Comparison of ENCODE assay signal across 8 cellular contexts in genomic region chr3:100761211-100761921, GRCh38. TPM values are rescaled to one million over a fixed set of nuclear protein-coding genes. Genes with fewer than 3 reads are reported as not detected.
DNase-seq lines count a peak whose midpoint lies in the region; ATAC-seq and TF ChIP-seq lines count a peak whose summit lies in the region.

No MANE protein-coding gene starts in this region.

- H4K20me1 ChIP-seq in GM23338 (replicated peaks; ENCODE audit: insufficient read depth), result no peaks in the 10 kb centered on the region

- no peak overlapping the region for H3K4me3 ChIP-seq in GM23338
- H3K4me3 ChIP-seq in fibroblast of the aortic adventitia (ENCODE audit: low read depth, low read length), result no peak overlapping the region

- H3K79me2 ChIP-seq in GM23338 (replicated peaks; ENCODE audit: insufficient read depth), result no peaks in the 10 kb centered on the region

- H3K9me3 Mint-ChIP-seq in activated CD4-positive, alpha-beta T cell treated with anti-CD3 and anti-CD28 coated beads, Interleukin-2, amount 10 ng/mL, durations not matched to agents 7 days and 5 days, result no peaks in the 10 kb centered on the region
- no peaks in the 10 kb centered on the region for H3K9me3 Mint-ChIP-seq in GM23338

- H3K4me1 ChIP-seq in GM23338 (ENCODE audit: insufficient read depth), result no peaks in the 10 kb centered on the region; the same call in 1 of the 2 replicates

- CTCF ChIA-PET in activated CD4-positive, alpha-beta T cell treated with anti-CD3 and anti-CD28 coated beads, Interleukin-2, amount 10 ng/mL, durations not matched to agents 7 days and 5 days (lab: Charles Lee), result interaction anchor here (0.5 to 1.6 kb wide), 5 partner anchors 10 to 461 kb away, joined by 3 to 6 read pairs (median 3); no protein-coding TSS in a partner anchor

- H3F3A ChIP-seq in GM23338 (replicated peaks; ENCODE audit: low read depth), result no peaks in the 10 kb centered on the region

- H3K4me2 ChIP-seq in GM23338, result no peak overlapping the region

- no peak overlapping the region for H3K4me3 Mint-ChIP-seq in activated CD4-positive, alpha-beta T cell treated with anti-CD3 and anti-CD28 coated beads, Interleukin-2, amount 10 ng/mL, durations not matched to agents 7 days and 5 days
- H3K4me3 Mint-ChIP-seq in GM23338, result no peak overlapping the region

- H3K36me3 Mint-ChIP-seq in activated CD4-positive, alpha-beta T cell treated with anti-CD3 and anti-CD28 coated beads, Interleukin-2, amount 10 ng/mL, durations not matched to agents 7 days and 5 days (ENCODE audit: low read depth), result peaks cover 4% of the 10 kb centered on the region
- H3K36me3 Mint-ChIP-seq in GM23338 (ENCODE audit: low read depth), result no peaks in the 10 kb centered on the region

- POLR2A ChIA-PET in activated CD4-positive, alpha-beta T cell treated with anti-CD3 and anti-CD28 coated beads, Interleukin-2, amount 10 ng/mL, durations not matched to agents 7 days and 5 days (lab: Charles Lee), result no interaction called here

- H3K9me2 ChIP-seq in GM23338 (ENCODE audit: insufficient read depth), result no peaks in the 10 kb centered on the region

- no peak overlapping the region for H2AFZ ChIP-seq in GM23338

- H3K36me3 ChIP-seq in GM23338 (ENCODE audit: insufficient read depth), result no peaks in the 10 kb centered on the region

- no peaks in the 10 kb centered on the region for H3K27me3 Mint-ChIP-seq in activated CD4-positive, alpha-beta T cell treated with anti-CD3 and anti-CD28 coated beads, Interleukin-2, amount 10 ng/mL, durations not matched to agents 7 days and 5 days
- no peaks in the 10 kb centered on the region for H3K27me3 Mint-ChIP-seq in GM23338 (ENCODE audit: insufficient read depth, low read depth, poor library complexity)

- no peak overlapping the region for H3K27ac ChIP-seq in GM23338 (ENCODE audit: low read depth)

- H3K27me3 ChIP-seq in GM23338 (ENCODE audit: insufficient read depth), result no peaks in the 10 kb centered on the region

- peak; percentile 17 for DNase-seq in activated CD4-positive, alpha-beta T cell treated with anti-CD3 and anti-CD28 coated beads, Interleukin-2, amount 10 ng/mL, durations not matched to agents 7 days and 5 days
- no peak for DNase-seq in activated CD4-positive, alpha-beta T cell treated with anti-CD3 and anti-CD28 coated beads, Interleukin-2, amount 50 U/mL, for 1 hour
- DNase-seq in GM23338 (ENCODE audit: low spot score) (peak; percentile 50), NAMALWA (ENCODE audit: low spot score) (peak; percentile 60), fibroblast of the aortic adventitia (ENCODE audit: low read depth) (no peak), mesenteric fat pad (ENCODE audit: low spot score) (no peak), A172 (ENCODE audit: low spot score) (no peak), DMS114 treated with DMSO at 0.1 percent for 48 hours (lab: John Stamatoyannopoulos, UW; ENCODE audit: unreplicated experiment) (no peak)

- TF ChIP-seq CTCF in GM23338 (conservative IDR thresholded peaks at IDR 0.05; ENCODE audit: low read depth in 2 of 2) (peak; percentile 40 to 46), fibroblast of the aortic adventitia (IDR thresholded peaks at IDR 0.05; ENCODE audit: insufficient read depth, low read length) (peak; percentile 19)

- peak; percentile 97 for ATAC-seq in GM23338

- no peak overlapping the region for H3K27ac Mint-ChIP-seq in activated CD4-positive, alpha-beta T cell treated with anti-CD3 and anti-CD28 coated beads, Interleukin-2, amount 10 ng/mL, durations not matched to agents 7 days and 5 days
- no peak overlapping the region for H3K27ac Mint-ChIP-seq in GM23338

- peaks cover 14% of the 10 kb centered on the region for H3K4me1 Mint-ChIP-seq in activated CD4-positive, alpha-beta T cell treated with anti-CD3 and anti-CD28 coated beads, Interleukin-2, amount 10 ng/mL, durations not matched to agents 7 days and 5 days
- peaks cover 13% of the 10 kb centered on the region for H3K4me1 Mint-ChIP-seq in GM23338

TF ChIP-seq in GM23338, 12 proteins besides CTCF, POLR2A, EP300 and RAD21 (continues in another document):
- TF ChIP-seq ETS1 (IDR thresholded peaks at IDR 0.05), result no peak
- TF ChIP-seq NANOG (IDR thresholded peaks at IDR 0.05; ENCODE audit: borderline replicate concordance), result no peak
- no peak for TF ChIP-seq EZH2 (IDR thresholded peaks at IDR 0.05; ENCODE audit: low read depth, unreplicated experiment)
- TF ChIP-seq ZNF331 (CRISPR knock-in tag; IDR thresholded peaks at IDR 0.05; ENCODE audit: low read depth), result no peak
- no peak for TF ChIP-seq EZH2phosphoT487 (IDR thresholded peaks at IDR 0.05; ENCODE audit: unreplicated experiment)
- TF ChIP-seq REST (IDR thresholded peaks at IDR 0.05; ENCODE audit: unreplicated experiment), result no peak
- TF ChIP-seq STAT1 (IDR thresholded peaks at IDR 0.05; ENCODE audit: unreplicated experiment), result no peak
- no peak for TF ChIP-seq POLR2AphosphoS5 (IDR thresholded peaks at IDR 0.05; ENCODE audit: low read depth)

RNA-seq across cellular contexts. Expression of gene TFG, which starts 52.1 kb away (rescaled TPM):
- total RNA-seq in activated CD4-positive, alpha-beta T cell treated with anti-CD3 and anti-CD28 coated beads, Interleukin-2, amount 10 ng/mL, durations not matched to agents 7 days and 5 days, result 10 to 100 TPM; 49.1 to 58.5 TPM
- 86.4 and 88.5 TPM in 2 replicates for total RNA-seq in GM23338 (2014; rRNA removed; shearing (Covaris generic))
- 83.5 and 87.6 TPM in 2 replicates for polyA plus RNA-seq in GM23338 (2016; fragmentation: Nextera tagmentation; extraction: Ambion mirVana)
- total RNA-seq in fibroblast of the aortic adventitia (ENCODE audit: low replicate concordance) (68.9 and 143 TPM in 2 replicates), mesenteric fat pad (83.1 TPM)
- 122 and 126 TPM in 2 replicates for total RNA-seq in A172 (2014; rRNA removed; shearing (Covaris generic))

Comparison
In these comparisons a context has a peak if more than half of its experiments do, and no peak if none do; other contexts are left out.
1. DNase-seq: peak in activated CD4-positive, alpha-beta T cell treated with anti-CD3 and anti-CD28 coated beads, Interleukin-2, amount 10 ng/mL, durations not matched to agents 7 days and 5 days (single experiment), GM23338 (single experiment) and NAMALWA (single experiment); none in activated CD4-positive, alpha-beta T cell treated with anti-CD3 and anti-CD28 coated beads, Interleukin-2, amount 50 U/mL, for 1 hour (single experiment), fibroblast of the aortic adventitia (single experiment), mesenteric fat pad (single experiment), A172 (single experiment) and DMS114 treated with DMSO at 0.1 percent for 48 hours (single experiment).